Comparison of ENCODE assay signal across 1 cellular context in genomic region chr14:93008381-93008780, GRCh38.
TF ChIP-seq lines count a peak whose summit lies in the region.

No MANE protein-coding gene starts in this region.

TF ChIP-seq in Ishikawa, 13 proteins besides CTCF, POLR2A, EP300 and RAD21 (continued from another document):
- TF ChIP-seq CREB1 (IDR thresholded peaks at IDR 0.05; ENCODE audit: low read depth): no peak
TF ChIP-seq in Ishikawa: peak in this region for 2.
